ENCODE assay signal across 17 cellular contexts in genomic region chr14:36514278-36515104, GRCh38. TPM values are rescaled to one million over a fixed set of nuclear protein-coding genes. Genes with fewer than 3 reads are reported as not detected.
DNase-seq lines count a peak whose midpoint lies in the region; TF ChIP-seq lines count a peak whose summit lies in the region.
"Had no signal": no experiment of that assay in that cellular context is flagged by ENCODE, and none has a peak within 500 bp of the region (broad histone marks: within the 10 kb centered on the region; RNA-seq: fewer than 3 reads in every experiment).

No MANE protein-coding gene starts in this region.

- H3K9me3 Mint-ChIP-seq in mesothelial cell of epicardium, result no peaks in the 10 kb centered on the region
- H3K9me3 Mint-ChIP-seq: activated CD4-positive, alpha-beta memory T cell treated with anti-CD3 and anti-CD28 coated beads, Interleukin-2, amount 10 ng/mL, durations not matched to agents 7 days and 5 days had no signal

- DNase-seq in GM10248 (ENCODE audit: extremely low spot score), result peak; percentile 6
- peak; percentile 71 for DNase-seq in NCI-H1105 treated with DMSO at 0.1 percent for 48 hours (lab: John Stamatoyannopoulos, UW)
- peak; percentile 58 for DNase-seq in ecto neural progenitor cell (ENCODE audit: low spot score)
- DNase-seq in trophoblast cell, result no peak
- DNase-seq in NCI-H748 treated with DMSO at 0.1 percent for 48 hours (lab: John Stamatoyannopoulos, UW), result no peak
- DNase-seq in mesothelial cell of epicardium (ENCODE audit: low spot score in 2 of 2, unreplicated experiment in 2 of 2), result no peak
- no peak for DNase-seq in GDM1 (lab: John Stamatoyannopoulos, UW)
- DNase-seq: activated CD4-positive, alpha-beta memory T cell treated with anti-CD3 and anti-CD28 coated beads, Interleukin-2, amount 10 ng/mL, durations not matched to agents 7 days and 5 days; anterior cingulate cortex; stimulated activated CD4-positive, alpha-beta T cell treated with anti-CD3 and anti-CD28 coated beads, Interleukin-12 subunit alpha, Interleukin-12 subunit beta, amount 100 ng/mL, for 4 hours; stimulated activated naive CD8-positive, alpha-beta T cell treated with anti-CD3 and anti-CD28 coated beads, Interleukin-15, amount 100 ng/mL, for 72 hours had no signal

- H3K4me3 ChIP-seq in trophoblast cell (ENCODE audit: low read depth, low read length), result no peak overlapping the region
- H3K4me3 ChIP-seq: BLaER1 treated with 17β-estradiol and CSF1 and Interleukin-3, amounts not matched to agents 10 nM and 100 nM; SJSA1 had no signal

- no peak overlapping the region for H3K4me2 ChIP-seq in trophoblast cell (ENCODE audit: low read length)
- H3K4me2 ChIP-seq: BLaER1 treated with 17β-estradiol and CSF1 and Interleukin-3, amounts not matched to agents 10 nM and 100 nM had no signal

- H3K27me3 Mint-ChIP-seq in mesothelial cell of epicardium (ENCODE audit: low read depth), result peaks cover 94% of the 10 kb centered on the region

- POLR2A ChIA-PET in GM10248 (lab: Yijun Ruan, JAX), result no interaction called here

- no peaks in the 10 kb centered on the region for H3K79me1 ChIP-seq in trophoblast cell (ENCODE audit: low read length)

- peak overlapping the region; percentile 64 for H3K23ac ChIP-seq in trophoblast cell (ENCODE audit: low read length)

- H2AK5ac ChIP-seq in trophoblast cell (ENCODE audit: low read length), result no peak overlapping the region

- no peak overlapping the region for H4K12ac ChIP-seq in trophoblast cell (ENCODE audit: low read depth, low read length)

- H2AFZ ChIP-seq in trophoblast cell (ENCODE audit: insufficient read depth, low read length, poor library complexity), result no peak overlapping the region

- no peak overlapping the region for H4K8ac ChIP-seq in trophoblast cell (ENCODE audit: low read depth, low read length)

- H3K4me1 ChIP-seq in trophoblast cell (ENCODE audit: control insufficient read depth in 1 of 2, insufficient read depth in 2 of 2, low read length in 2 of 2), result peaks cover 4 to 18% of the 10 kb centered on the region in 2 experiments
- H3K4me1 ChIP-seq: BLaER1 treated with 17β-estradiol and CSF1 and Interleukin-3, amounts not matched to agents 10 nM and 100 nM had no signal

- H2BK120ac ChIP-seq in trophoblast cell (ENCODE audit: insufficient read depth, low read length, poor library complexity), result no peak overlapping the region

- no peaks in the 10 kb centered on the region for H3K79me2 ChIP-seq in trophoblast cell (ENCODE audit: control insufficient read depth, insufficient read depth, low read length, poor library complexity)

- no CpG with 5 or more reads among the region's 38 CpGs for WGBS in trophoblast cell (ENCODE audit: extremely low coverage, insufficient coverage, insufficient read length)

- H3K27me3 ChIP-seq in trophoblast cell (ENCODE audit: insufficient read depth, low read length), result peaks cover 87% of the 10 kb centered on the region

- H3K36me3 Mint-ChIP-seq in mesothelial cell of epicardium, result no peaks in the 10 kb centered on the region

- H3K27ac Mint-ChIP-seq in mesothelial cell of epicardium, result no peak overlapping the region
- H3K27ac Mint-ChIP-seq: activated CD4-positive, alpha-beta memory T cell treated with anti-CD3 and anti-CD28 coated beads, Interleukin-2, amount 10 ng/mL, durations not matched to agents 7 days and 5 days; stimulated activated naive CD8-positive, alpha-beta T cell treated with anti-CD3 and anti-CD28 coated beads, Interleukin-15, amount 100 ng/mL, for 72 hours had no signal

- H3K27ac ChIP-seq in trophoblast cell (ENCODE audit: low read depth, low read length), result no peak overlapping the region
- H3K27ac ChIP-seq: BLaER1 treated with 17β-estradiol and CSF1 and Interleukin-3, amounts not matched to agents 10 nM and 100 nM; epithelial cell of prostate; SJSA1 had no signal

- H3K4me3 Mint-ChIP-seq in mesothelial cell of epicardium, result no peak overlapping the region
- H3K4me3 Mint-ChIP-seq: activated CD4-positive, alpha-beta memory T cell treated with anti-CD3 and anti-CD28 coated beads, Interleukin-2, amount 10 ng/mL, durations not matched to agents 7 days and 5 days had no signal

- H3K4ac ChIP-seq in trophoblast cell (ENCODE audit: low read depth, low read length), result no peak overlapping the region

- no peak overlapping the region for H3K9ac ChIP-seq in trophoblast cell (ENCODE audit: low read length)
- H3K9ac ChIP-seq: BLaER1 treated with 17β-estradiol and CSF1 and Interleukin-3, amounts not matched to agents 10 nM and 100 nM had no signal

- H3K14ac ChIP-seq in trophoblast cell (ENCODE audit: low read length), result no peak overlapping the region

- no peak for TF ChIP-seq CTCF in GM10248 (IDR thresholded peaks at IDR 0.05; ENCODE audit: control extremely low read depth, extremely low read depth, low read depth, missing control alignments)
- TF ChIP-seq CTCF in mesothelial cell of epicardium (IDR thresholded peaks at IDR 0.05; ENCODE audit: unreplicated experiment), result no peak

- no peak overlapping the region for H4K91ac ChIP-seq in trophoblast cell (ENCODE audit: low read depth, low read length)

- H2BK12ac ChIP-seq in trophoblast cell (ENCODE audit: low read length), result no peak overlapping the region

- peaks cover 4% of the 10 kb centered on the region for H3K4me1 Mint-ChIP-seq in mesothelial cell of epicardium

- no peak overlapping the region for H3K18ac ChIP-seq in trophoblast cell (ENCODE audit: low read length)

- no peaks in the 10 kb centered on the region for H3K36me3 ChIP-seq in trophoblast cell (ENCODE audit: control insufficient read depth in 1 of 2, insufficient read depth in 2 of 2, low read length in 2 of 2)
- H3K36me3 ChIP-seq: BLaER1 treated with 17β-estradiol and CSF1 and Interleukin-3, amounts not matched to agents 10 nM and 100 nM; SJSA1 had no signal

- peaks cover 9% of the 10 kb centered on the region for H3K9me3 ChIP-seq in trophoblast cell (ENCODE audit: insufficient read depth, low read depth, low read length)
- H3K9me3 ChIP-seq: SJSA1 had no signal

- H2BK5ac ChIP-seq in trophoblast cell (ENCODE audit: low read depth, low read length, poor library complexity), result no peak overlapping the region

- CTCF ChIA-PET in GM10248 (lab: Yijun Ruan, JAX), result interaction anchor here (0.9 to 1.8 kb wide), 2 partner anchors 12 to 91 kb away, joined by 3 to 8 read pairs; no protein-coding TSS in a partner anchor

RNA-seq across cellular contexts. Expression of gene NKX2-1, which starts 5.5 kb away (rescaled TPM):
- polyA plus RNA-seq in trophoblast cell (2013), result not detected in 2 replicates
- not detected in 3 replicates for total RNA-seq in mesothelial cell of epicardium
- total RNA-seq: activated CD4-positive, alpha-beta memory T cell treated with anti-CD3 and anti-CD28 coated beads, Interleukin-2, amount 10 ng/mL, durations not matched to agents 7 days and 5 days; HT-29; posterior vena cava; SJSA1 had no signal
- polyA plus RNA-seq: keratinocyte had no signal

Comparison
In these comparisons a context has a peak if more than half of its experiments do, and no peak if none do; other contexts are left out.
1. DNase-seq: peak in GM10248 (single experiment), NCI-H1105 treated with DMSO at 0.1 percent for 48 hours (single experiment) and ecto neural progenitor cell (single experiment); none in trophoblast cell (0 of 2), NCI-H748 treated with DMSO at 0.1 percent for 48 hours (single experiment), mesothelial cell of epicardium (0 of 2) and GDM1 (single experiment).